8 cellular contexts compared by ENCODE assay signal in genomic region chr6:159343709-159344108, GRCh38.
"Had no signal": no experiment of that assay in that cellular context is flagged by ENCODE, and none has a peak within 500 bp of the region (broad histone marks: within the 10 kb centered on the region; RNA-seq: fewer than 3 reads in every experiment).

No MANE protein-coding gene starts in this region.

- H3K9me3 ChIP-seq: HAP-1 had no signal

- H3K36me3 ChIP-seq: HAP-1 had no signal

- H3K27ac ChIP-seq: GM23248 had no signal

- DNase-seq: GM23248, GOT3, H7, H9, HCEC 1CT, HFFc6 had no signal

- H3K4me3 ChIP-seq: GM23248, GM23338, HAP-1 had no signal

- H3K4me1 ChIP-seq: HAP-1 had no signal
